In the genomic region with DNA sequence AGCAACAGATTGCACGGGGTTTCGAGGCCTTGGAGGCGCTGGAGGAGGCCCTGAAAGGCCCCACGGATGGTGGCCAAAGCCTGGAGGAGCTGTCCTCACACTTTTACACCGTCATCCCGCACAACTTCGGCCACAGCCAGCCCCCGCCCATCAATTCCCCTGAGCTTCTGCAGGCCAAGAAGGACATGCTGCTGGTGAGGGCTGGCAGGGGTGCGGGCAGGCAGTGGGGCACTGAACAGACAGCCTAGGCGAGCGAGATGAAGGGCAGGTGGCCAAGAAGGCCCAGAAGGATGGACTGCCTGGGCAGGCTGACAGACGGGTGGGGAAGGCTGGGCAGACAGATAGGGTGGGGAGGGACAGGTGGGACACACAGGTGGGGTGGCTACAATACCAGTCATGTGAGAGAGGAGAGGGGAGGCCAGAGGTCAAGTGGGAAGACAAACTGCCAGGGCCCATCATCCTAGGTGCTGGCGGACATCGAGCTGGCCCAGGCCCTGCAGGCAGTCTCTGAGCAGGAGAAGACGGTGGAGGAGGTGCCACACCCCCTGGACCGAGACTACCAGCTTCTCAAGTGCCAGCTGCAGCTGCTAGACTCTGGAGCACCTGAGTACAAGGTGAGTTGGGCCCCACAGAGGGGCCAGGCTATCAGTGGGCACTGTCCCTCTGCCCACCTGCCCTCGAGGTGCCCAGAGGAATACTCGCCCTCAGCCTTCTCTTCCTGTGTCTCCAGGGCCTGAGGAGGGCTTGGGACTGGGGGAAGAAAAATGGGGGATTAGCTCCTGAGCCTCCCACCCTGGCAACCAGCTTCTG, we compare ENCODE assay signal across 24 cellular contexts. TPM values are rescaled to one million over a fixed set of nuclear protein-coding genes. Genes with fewer than 3 reads are reported as not detected.
"Had no signal": no experiment of that assay in that cellular context is flagged by ENCODE, and none has a peak within 500 bp of the region (broad histone marks: within the 10 kb centered on the region; RNA-seq: fewer than 3 reads in every experiment).

No MANE protein-coding gene starts in this region.

- ATAC-seq: effector memory CD8-positive, alpha-beta T cell; right cardiac atrium had no signal

- H3K27me3 Mint-ChIP-seq: dendritic cell treated with granulocyte-macrophage colony-stimulating factor and Interleukin-4, amounts not matched to agents 40 ng/mL and 50 ng/mL, for 4 days; effector memory CD8-positive, alpha-beta T cell had no signal

- H3K9me3 ChIP-seq: adrenal gland, esophagus squamous epithelium, prostate gland, SJSA1, stomach had no signal

- H3K9me3 Mint-ChIP-seq: activated T-helper 2 cell treated with anti-CD3 and anti-CD28 coated beads, Interferon-gamma antibody, Interleukin-2, Interleukin-4, amounts not matched to agents 10 μg/mL and 5 μg/mL and 100 μg/mL, durations not matched to agents 14 hours and 24 hours and 36 hours; dendritic cell treated with granulocyte-macrophage colony-stimulating factor and Interleukin-4, amounts not matched to agents 40 ng/mL and 50 ng/mL, for 4 days; effector memory CD8-positive, alpha-beta T cell; mesothelial cell of epicardium; nephron progenitor cell; T-helper 1 cell treated with Interleukin-12 subunit alpha and Interleukin-12 subunit beta and Interleukin-4 antibody, amounts not matched to agents 30 μg/mL and 1 μg/mL, for 36 hours had no signal

- H3K4me3 ChIP-seq: adrenal gland, esophagus squamous epithelium, prostate gland, SJSA1, skin epidermis, stomach had no signal

- H3K27me3 ChIP-seq: adrenal gland, esophagus squamous epithelium, SJSA1, stomach had no signal

- H3K36me3 Mint-ChIP-seq: mesothelial cell of epicardium had no signal

- H3K4me3 Mint-ChIP-seq: dendritic cell treated with granulocyte-macrophage colony-stimulating factor and Interleukin-4, amounts not matched to agents 40 ng/mL and 50 ng/mL, for 4 days; mesothelial cell of epicardium; nephron progenitor cell; T-helper 1 cell treated with Interleukin-12 subunit alpha and Interleukin-12 subunit beta and Interleukin-4 antibody, amounts not matched to agents 30 μg/mL and 1 μg/mL, for 36 hours had no signal

- H3K27ac ChIP-seq: adrenal gland, esophagus squamous epithelium, prostate gland, SJSA1, skin epidermis, stomach had no signal

- H3K27ac Mint-ChIP-seq: activated T-helper 2 cell treated with anti-CD3 and anti-CD28 coated beads, Interferon-gamma antibody, Interleukin-2, Interleukin-4, amounts not matched to agents 10 μg/mL and 5 μg/mL and 100 μg/mL, durations not matched to agents 14 hours and 24 hours and 36 hours; mesothelial cell of epicardium; nephron progenitor cell; T-helper 1 cell treated with Interleukin-12 subunit alpha and Interleukin-12 subunit beta and Interleukin-4 antibody, amounts not matched to agents 30 μg/mL and 1 μg/mL, for 36 hours had no signal

- H3K36me3 ChIP-seq: prostate gland, SJSA1 had no signal

- DNase-seq: activated CD4-positive, alpha-beta T cell treated with anti-CD3 and anti-CD28 coated beads, Interleukin-2, amount 50 U/mL, for 4 hours; activated CD4-positive, CD25-positive, alpha-beta regulatory T cell treated with anti-CD3 and anti-CD28 coated beads, Interleukin-2, amount 50 U/mL, for 72 hours; activated naive CD4-positive, alpha-beta T cell treated with anti-CD3 and anti-CD28 coated beads, Interleukin-2, amount 50 U/mL, for 16 hours; effector memory CD8-positive, alpha-beta T cell; esophagus squamous epithelium; hippocampal formation; nephron progenitor cell; occipital lobe; right cardiac atrium; stimulated activated CD4-positive, alpha-beta T cell treated with anti-CD3 and anti-CD28 coated beads, Interleukin-15, amount 100 ng/mL, for 24 hours; stimulated activated CD4-positive, alpha-beta T cell treated with anti-CD3 and anti-CD28 coated beads, Interleukin-2, amount 100 ng/mL, for 48 hours; stomach; trophoblast cell had no signal

RNA-seq across cellular contexts. Expression of a gene that starts 9.9 kb away (rescaled TPM):
- total RNA-seq: activated CD8-positive, alpha-beta memory T cell treated with anti-CD3 and anti-CD28 coated beads for 36 hours; activated T-helper 2 cell treated with anti-CD3 and anti-CD28 coated beads, Interferon-gamma antibody, Interleukin-2, Interleukin-4, amounts not matched to agents 10 μg/mL and 5 μg/mL and 100 μg/mL, durations not matched to agents 14 hours and 24 hours and 36 hours; bronchial epithelial cell; lung microvascular endothelial cell; SJSA1; stomach had no signal
